Comparison of ENCODE assay signal across 21 cellular contexts in the genomic region with DNA sequence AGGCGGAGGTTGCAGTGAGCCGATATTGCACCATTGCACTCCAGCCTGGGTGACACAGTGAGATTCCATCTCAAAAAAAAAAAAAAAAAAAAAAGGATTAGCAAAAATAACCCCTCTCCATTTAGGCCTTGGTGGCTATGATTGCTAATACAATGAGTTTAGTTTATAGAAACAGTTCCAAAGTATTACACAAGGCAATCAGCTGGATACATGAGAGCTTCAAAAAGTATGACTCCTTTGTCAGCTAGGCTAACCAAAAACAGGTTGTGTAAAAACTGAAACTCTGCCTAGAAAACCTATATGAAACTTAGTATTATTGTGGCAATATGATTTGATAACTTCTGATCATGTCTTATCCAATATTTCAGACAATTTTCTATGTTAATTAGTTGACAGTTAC. TPM values are rescaled to one million over a fixed set of nuclear protein-coding genes. Genes with fewer than 3 reads are reported as not detected.
DNase-seq lines count a peak whose midpoint lies in the region; ATAC-seq and FAIRE-seq lines count a peak whose summit lies in the region.
"Had no signal": no experiment of that assay in that cellular context is flagged by ENCODE, and none has a peak within 500 bp of the region (broad histone marks: within the 10 kb centered on the region; RNA-seq: fewer than 3 reads in every experiment).

No MANE protein-coding gene starts in this region.

- no peak overlapping the region for H3K4me3 ChIP-seq in skeletal muscle cell (ENCODE audit: low read depth, low read length)
- H3K4me3 ChIP-seq: suprapubic skin, upper lobe of right lung had no signal

- peak; percentile 37 for DNase-seq in EH (ENCODE audit: low read depth)
- DNase-seq in LHCN-M2 (ENCODE audit: low read depth) = peak; percentile 62
- peak; percentile 94 for DNase-seq in fibroblast of gingiva (ENCODE audit: low read depth)
- peak; percentile 34 for DNase-seq in skeletal muscle cell (ENCODE audit: low read depth)
- DNase-seq in RCC 7860 (ENCODE audit: low spot score) = no peak
- DNase-seq: activated CD4-positive, alpha-beta memory T cell treated with anti-CD3 and anti-CD28 coated beads, Interleukin-2, amount 10 ng/mL, durations not matched to agents 7 days and 5 days; activated CD4-positive, alpha-beta T cell treated with anti-CD3 and anti-CD28 coated beads for 1 hour; AML-193; CD4-positive, alpha-beta T cell; hippocampal formation; mesendoderm; NCI-H1436; NCI-H2107; NCI-H446 treated with DMSO at 0.1 percent for 48 hours; stimulated activated CD4-positive, alpha-beta T cell treated with anti-CD3 and anti-CD28 coated beads, Interleukin-4, amount 100 ng/mL, for 4 hours; upper lobe of right lung had no signal

- ATAC-seq in GM21515 (IDR thresholded peaks at IDR 0.05; ENCODE audit: unreplicated experiment) (no peak), HG03196 (IDR thresholded peaks at IDR 0.05; ENCODE audit: unreplicated experiment) (no peak)
- ATAC-seq: sciatic nerve; stimulated activated memory B cell treated with anti-CD40 and anti-IgM and Interleukin-4, amounts not matched to agents 10 μg/mL and 1 μg/mL and 100 μg/mL, for 72 hours; upper lobe of right lung had no signal

- FAIRE-seq in RCC 7860 (lab: Jason Lieb, UNC) = no peak

RNA-seq across cellular contexts. Expression of gene SUGCT, which starts 57.2 kb away (rescaled TPM):
- 23.3 and 29.0 TPM in 2 replicates for total RNA-seq in LHCN-M2 (2014; rRNA removed)
- polyA plus RNA-seq in LHCN-M2 (2012) = 110 TPM
- total RNA-seq: activated CD4-positive, alpha-beta memory T cell treated with anti-CD3 and anti-CD28 coated beads, Interleukin-2, amount 10 ng/mL, durations not matched to agents 7 days and 5 days had no signal

RNA-seq across cellular contexts. Expression of gene MPLKIP, which starts 57.6 kb away (rescaled TPM):
- total RNA-seq in LHCN-M2 (2014; rRNA removed) = 42.6 and 52.2 TPM in 2 replicates
- polyA plus RNA-seq in LHCN-M2 (2012) = 40.0 TPM
